27 cellular contexts compared by ENCODE assay signal in the genomic region with DNA sequence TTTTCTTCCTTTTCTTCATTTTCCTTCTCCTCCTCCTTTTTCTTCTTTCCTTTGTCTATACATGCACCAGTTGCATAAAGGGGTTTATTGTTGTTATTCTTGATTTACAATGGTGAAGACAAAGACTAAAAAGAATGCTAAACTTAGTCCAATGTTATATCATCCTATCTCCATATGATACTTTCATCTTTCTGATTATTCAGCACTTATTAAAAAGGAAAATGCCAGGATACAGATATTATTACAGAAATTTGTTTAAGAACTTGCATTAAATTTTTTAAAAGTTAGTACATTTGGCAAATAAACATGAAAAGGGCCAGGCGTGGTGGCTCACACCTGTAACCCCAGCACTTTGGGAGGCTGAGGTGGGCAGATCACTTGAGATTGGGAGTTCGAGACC.
"Had no signal": no experiment of that assay in that cellular context is flagged by ENCODE, and none has a peak within 500 bp of the region (broad histone marks: within the 10 kb centered on the region; RNA-seq: fewer than 3 reads in every experiment).

No MANE protein-coding gene starts in this region.

- H3K36me3 ChIP-seq: stomach, suprapubic skin, thoracic aorta, thyroid gland, tibial artery, tibial nerve, transverse colon, upper lobe of left lung, upper lobe of right lung, uterus, vagina had no signal

- H3K4me3 ChIP-seq: stomach, suprapubic skin, testis, thoracic aorta, thyroid gland, tibial artery, tibial nerve, transverse colon, upper lobe of left lung, upper lobe of right lung, uterus, vagina had no signal

- H3K27me3 ChIP-seq: stomach, suprapubic skin, testis, thyroid gland, tibial artery, tibial nerve, transverse colon, upper lobe of left lung, upper lobe of right lung, uterus, vagina had no signal

- ATAC-seq: stimulated activated effector memory CD8-positive, alpha-beta T cell treated with anti-CD3 and anti-CD28 coated beads, Interleukin-12 subunit alpha, Interleukin-12 subunit beta, amount 100 ng/mL, for 72 hours; stimulated activated memory B cell treated with anti-CD40 and anti-IgM and Interleukin-4, amounts not matched to agents 10 μg/mL and 1 μg/mL and 100 μg/mL, for 72 hours; stimulated activated naive B cell treated with anti-CD40 and anti-IgM and Interleukin-4, amounts not matched to agents 10 μg/mL and 1 μg/mL and 100 μg/mL, for 72 hours; stimulated activated naive CD8-positive, alpha-beta T cell treated with anti-CD3 and anti-CD28 coated beads, Interleukin-15, amount 100 ng/mL, for 72 hours; stimulated activated naive CD8-positive, alpha-beta T cell treated with anti-CD3 and anti-CD28 coated beads, Interleukin-15, Interleukin-2, amounts not matched to agents 100 U/mL and 50 U/mL, for 24 hours; upper lobe of right lung had no signal

- H3K27ac ChIP-seq: stomach, suprapubic skin, testis, thoracic aorta, thyroid gland, tibial artery, tibial nerve, transverse colon, upper lobe of left lung, upper lobe of right lung, uterus, vagina had no signal

- H3K9me3 ChIP-seq: testis, thoracic aorta, thyroid gland, tibial artery, tibial nerve, transverse colon, upper lobe of right lung, uterus, vagina had no signal

- H3K4me1 ChIP-seq: stomach, suprapubic skin, testis, thyroid gland, tibial nerve, transverse colon, upper lobe of left lung, upper lobe of right lung, uterus, vagina had no signal

- FAIRE-seq: urothelium cell line had no signal

- DNase-seq: stimulated activated CD4-positive, alpha-beta T cell treated with anti-CD3 and anti-CD28 coated beads, Interleukin-2, amount 100 ng/mL, for 48 hours; stimulated activated CD4-positive, alpha-beta T cell treated with anti-CD3 and anti-CD28 coated beads, Interleukin-4, amount 100 ng/mL, for 1 hour; stimulated activated CD4-positive, alpha-beta T cell treated with anti-CD3 and anti-CD28 coated beads, Interleukin-4, amount 100 ng/mL, for 24 hours; stimulated activated CD4-positive, alpha-beta T cell treated with anti-CD3 and anti-CD28 coated beads, Interleukin-4, amount 100 ng/mL, for 4 hours; stimulated activated CD8-positive, alpha-beta memory T cell treated with anti-CD3 and anti-CD28 coated beads, Interleukin-4, amount 100 ng/mL, for 48 hours; stimulated activated naive B cell treated with anti-CD40 and anti-IgM and Interleukin-4, amounts not matched to agents 10 μg/mL and 1 μg/mL and 100 μg/mL, for 72 hours; stimulated activated naive CD4-positive, alpha-beta T cell; stimulated activated naive CD4-positive, alpha-beta T cell treated with Interleukin-2 at 50 U/mL for 16 hours; stimulated activated naive CD8-positive, alpha-beta T cell treated with anti-CD3 and anti-CD28 coated beads, Interleukin-15, amount 100 ng/mL, for 72 hours; stimulated activated naive CD8-positive, alpha-beta T cell treated with anti-CD3 and anti-CD28 coated beads, Interleukin-15, Interleukin-2, amounts not matched to agents 100 U/mL and 50 U/mL, for 24 hours; stomach; substantia nigra; testis; thyroid gland; tibial artery; transverse colon; trophoblast cell; upper lobe of left lung; upper lobe of right lung; uterus had no signal
